ENCODE assay signal across 8 cellular contexts in genomic region chr17:60391419-60392041, GRCh38. TPM values are rescaled to one million over a fixed set of nuclear protein-coding genes. Genes with fewer than 3 reads are reported as not detected.
A peak's percentile ranks its signal among the peaks of the same experiment; 100 is the strongest.
DNase-seq lines count a peak whose midpoint lies in the region; ATAC-seq lines count a peak whose summit lies in the region.

No MANE protein-coding gene starts in this region.

- no peaks in the 10 kb centered on the region for H3K27me3 Mint-ChIP-seq in CD8-positive, alpha-beta memory T cell
- no peaks in the 10 kb centered on the region for H3K27me3 Mint-ChIP-seq in activated naive CD8-positive, alpha-beta T cell

- ATAC-seq in GM19463 (IDR thresholded peaks at IDR 0.05; ENCODE audit: unreplicated experiment) (peak; percentile 13), HG03571 (IDR thresholded peaks at IDR 0.05; ENCODE audit: unreplicated experiment) (peak; percentile 12)

- no peaks in the 10 kb centered on the region for H3K9me3 ChIP-seq in CD8-positive, alpha-beta memory T cell (ENCODE audit: low read length)
- H3K9me3 ChIP-seq in skeletal muscle tissue (ENCODE audit: control insufficient read depth in 3 of 3, low read length in 3 of 3) = no peaks in the 10 kb centered on the region

- DNase-seq in CD8-positive, alpha-beta memory T cell = no peak
- DNase-seq in HK-2 (ENCODE audit: unreplicated experiment) = no peak
- DNase-seq in kidney glomerular epithelial cell (lab: John Stamatoyannopoulos, UW) = no peak

- H3K27ac Mint-ChIP-seq in CD8-positive, alpha-beta memory T cell = peak overlapping the region; percentile 86 to 98 (median 96)
- peak overlapping the region; percentile 95 for H3K27ac Mint-ChIP-seq in activated naive CD8-positive, alpha-beta T cell

- POLR2A ChIA-PET in CD8-positive, alpha-beta memory T cell (lab: Charles Lee) = interaction anchor here (0.6 to 1.2 kb wide), 2 partner anchors 286 to 313 kb away, joined by 4 to 6 read pairs; partner anchors contain the start of gene BCAS3

- peak overlapping the region; percentile 77 for H3K4me3 ChIP-seq in CD8-positive, alpha-beta memory T cell (ENCODE audit: low read length)
- H3K4me3 ChIP-seq in iPS-11a (ENCODE audit: low read depth, low read length) (peak overlapping the region; percentile 96), skeletal muscle tissue (ENCODE audit: low read length in 3 of 3) (peak overlapping the region; percentile 83 to 99 (median 90))

- peak overlapping the region; percentile 84 for H3K27ac ChIP-seq in CD8-positive, alpha-beta memory T cell (ENCODE audit: low read depth, low read length)
- H3K27ac ChIP-seq in skeletal muscle tissue (ENCODE audit: low read depth, low read length) = peak overlapping the region; percentile 99

- no peaks in the 10 kb centered on the region for H3K36me3 ChIP-seq in CD8-positive, alpha-beta memory T cell (ENCODE audit: insufficient read depth, low read length)
- H3K36me3 ChIP-seq in skeletal muscle tissue (ENCODE audit: control insufficient read depth in 3 of 3, insufficient read depth in 3 of 3, low read length in 3 of 3) = no peaks in the 10 kb centered on the region

- peak overlapping the region; percentile 93 to 97 (median 95) for H3K9ac ChIP-seq in skeletal muscle tissue (ENCODE audit: low read depth in 1 of 3, low read length in 3 of 3)

- H3K36me3 Mint-ChIP-seq in CD8-positive, alpha-beta memory T cell = peaks cover 0 to 9% (median 1%) of the 10 kb centered on the region in 3 donors
- no peaks in the 10 kb centered on the region for H3K36me3 Mint-ChIP-seq in activated naive CD8-positive, alpha-beta T cell

- peaks cover 31 to 44% (median 40%) of the 10 kb centered on the region in 3 donors for H3K4me1 Mint-ChIP-seq in CD8-positive, alpha-beta memory T cell
- peaks cover 54% of the 10 kb centered on the region for H3K4me1 Mint-ChIP-seq in activated naive CD8-positive, alpha-beta T cell (ENCODE audit: low read depth)

- H3K9me3 Mint-ChIP-seq in CD8-positive, alpha-beta memory T cell = no peaks in the 10 kb centered on the region
- H3K9me3 Mint-ChIP-seq in activated naive CD8-positive, alpha-beta T cell (ENCODE audit: low read depth) = no peaks in the 10 kb centered on the region

- CTCF ChIA-PET in CD8-positive, alpha-beta memory T cell (lab: Charles Lee) = interaction anchor here (1.2 to 1.4 kb wide), 3 partner anchors 9 to 19 kb away, joined by 3 to 6 read pairs (median 5); no protein-coding TSS in a partner anchor

- H3K4me3 Mint-ChIP-seq in CD8-positive, alpha-beta memory T cell = peak overlapping the region; percentile 92 to 100 (median 96)
- peak overlapping the region; percentile 97 for H3K4me3 Mint-ChIP-seq in activated naive CD8-positive, alpha-beta T cell

- no peaks in the 10 kb centered on the region for H3K27me3 ChIP-seq in CD8-positive, alpha-beta memory T cell (ENCODE audit: insufficient read depth, low read length, poor library complexity, severe bottlenecking)
- H3K27me3 ChIP-seq in skeletal muscle tissue (ENCODE audit: control insufficient read depth in 3 of 3, insufficient read depth in 3 of 3, low read length in 3 of 3) = no peaks in the 10 kb centered on the region

- H3K4me1 ChIP-seq in CD8-positive, alpha-beta memory T cell (ENCODE audit: insufficient read depth, low read length) = peaks cover 14% of the 10 kb centered on the region
- H3K4me1 ChIP-seq in skeletal muscle tissue (ENCODE audit: control insufficient read depth in 3 of 3, insufficient read depth in 3 of 3, low read length in 3 of 3) = peaks cover 22 to 33% (median 24%) of the 10 kb centered on the region in 3 donors

RNA-seq across cellular contexts. Expression of gene USP32, which starts 0.4 kb away (rescaled TPM):
- 10 to 100 TPM; 23.1 to 24.8 TPM for total RNA-seq in CD8-positive, alpha-beta memory T cell
- polyA plus RNA-seq in CD8-positive, alpha-beta memory T cell = 8.6 TPM
- total RNA-seq in skeletal muscle tissue = 39.7 TPM

RNA-seq across cellular contexts. Expression of gene CHCT1, which starts 30.8 kb away (rescaled TPM):
- under 1 TPM in 1 of 2 experiments, not detected in 1; 0.24 TPM for total RNA-seq in CD8-positive, alpha-beta memory T cell
- not detected for polyA plus RNA-seq in CD8-positive, alpha-beta memory T cell
- 1.6 TPM for total RNA-seq in skeletal muscle tissue
